Comparison of ENCODE assay signal across 1 cellular context in genomic region chr14:30980980-30981379, GRCh38.
A peak's percentile ranks its signal among the peaks of the same experiment; 100 is the strongest.
TF ChIP-seq lines count a peak whose summit lies in the region.

No MANE protein-coding gene starts in this region.

TF ChIP-seq in HepG2, 621 proteins besides CTCF, POLR2A, EP300 and RAD21 (continued from another document and continues in another):
- TF ChIP-seq ZHX2 (IDR thresholded peaks at IDR 0.05; ENCODE audit: low read depth) (no peak), ZHX2 (CRISPR knock-in tag; IDR thresholded peaks at IDR 0.05; ENCODE audit: borderline replicate concordance) (no peak), ZXDC (CRISPR knock-in tag; IDR thresholded peaks at IDR 0.05) (no peak), RORA (CRISPR knock-in tag; IDR thresholded peaks at IDR 0.05) (no peak), ZFX (CRISPR knock-in tag; IDR thresholded peaks at IDR 0.05; ENCODE audit: low read depth) (no peak), KDM4B (CRISPR knock-in tag; IDR thresholded peaks at IDR 0.05) (no peak), CBX2 (IDR thresholded peaks at IDR 0.05; ENCODE audit: low read depth, low read length) (no peak), CBX2 (CRISPR knock-in tag; IDR thresholded peaks at IDR 0.05; ENCODE audit: low read depth) (no peak), FOXC1 (CRISPR knock-in tag; IDR thresholded peaks at IDR 0.05; ENCODE audit: borderline replicate concordance) (no peak), LBX2 (CRISPR knock-in tag; IDR thresholded peaks at IDR 0.05; ENCODE audit: borderline replicate concordance) (no peak), ZNF7 (CRISPR knock-in tag; IDR thresholded peaks at IDR 0.05) (no peak), ZNF543 (CRISPR knock-in tag; IDR thresholded peaks at IDR 0.05) (no peak; the same call in 1 of the 2 replicates), CREB1 (IDR thresholded peaks at IDR 0.05) (no peak), CREB1 (CRISPR knock-in tag; IDR thresholded peaks at IDR 0.05) (no peak), GABPB1 (CRISPR knock-in tag; IDR thresholded peaks at IDR 0.05) (no peak), KDM5B (CRISPR knock-in tag; IDR thresholded peaks at IDR 0.05; ENCODE audit: borderline replicate concordance) (no peak), TARDBP (CRISPR knock-in tag; IDR thresholded peaks at IDR 0.05) (no peak; the same call in 1 of the 2 replicates), ETV6 (CRISPR knock-in tag; conservative IDR thresholded peaks at IDR 0.05) (0 out of 2 replicates have a peak, but pooled peaks have one; percentile 55), TFE3 (CRISPR knock-in tag; IDR thresholded peaks at IDR 0.05) (no peak), ZBTB25 (CRISPR knock-in tag; IDR thresholded peaks at IDR 0.05) (no peak), ZNF496 (CRISPR knock-in tag; IDR thresholded peaks at IDR 0.05; ENCODE audit: insufficient replicate concordance) (no peak), ATF3 (CRISPR knock-in tag; IDR thresholded peaks at IDR 0.05) (no peak), ZNF101 (CRISPR knock-in tag; IDR thresholded peaks at IDR 0.05; ENCODE audit: borderline replicate concordance, low read depth) (no peak), NFRKB (IDR thresholded peaks at IDR 0.05) (no peak), SOX13 (IDR thresholded peaks at IDR 0.05) (0 out of 2 replicates have a peak, but pooled peaks have one; percentile 29), SOX13 (CRISPR knock-in tag; conservative IDR thresholded peaks at IDR 0.05 in 1 of 2, IDR thresholded peaks at IDR 0.05 in 1 of 2) (peak in 1 of 2 experiments; percentile 22; a peak in 1 of 4 replicates), FIP1L1 (IDR thresholded peaks at IDR 0.05; ENCODE audit: borderline replicate concordance, insufficient read depth, low read depth, low read length) (no peak), ZBTB37 (CRISPR knock-in tag; IDR thresholded peaks at IDR 0.05) (no peak), XBP1 (CRISPR knock-in tag; IDR thresholded peaks at IDR 0.05) (no peak), MAFF (IDR thresholded peaks at IDR 0.05; ENCODE audit: low read depth, low read length) (no peak), IRF2 (CRISPR knock-in tag; IDR thresholded peaks at IDR 0.05) (no peak), NR2F2 (IDR thresholded peaks at IDR 0.05; ENCODE audit: borderline replicate concordance, low read depth) (no peak), FOXP1 (IDR thresholded peaks at IDR 0.05) (no peak), FOXP1 (CRISPR knock-in tag; IDR thresholded peaks at IDR 0.05) (no peak), ZBTB43 (CRISPR knock-in tag; conservative IDR thresholded peaks at IDR 0.05) (no peak), KAT8 (CRISPR knock-in tag; IDR thresholded peaks at IDR 0.05) (no peak; the same call in 1 of the 2 replicates), ELF3 (CRISPR knock-in tag; IDR thresholded peaks at IDR 0.05) (no peak), ZNF280D (CRISPR knock-in tag; IDR thresholded peaks at IDR 0.05) (no peak), KLF6 (CRISPR knock-in tag; IDR thresholded peaks at IDR 0.05) (no peak), ZNF512 (CRISPR knock-in tag; IDR thresholded peaks at IDR 0.05) (no peak)
